Comparison of ENCODE assay signal across 21 cellular contexts in genomic region chr18:6793986-6794385, GRCh38.
"Had no signal": no experiment of that assay in that cellular context is flagged by ENCODE, and none has a peak within 500 bp of the region (broad histone marks: within the 10 kb centered on the region; RNA-seq: fewer than 3 reads in every experiment).

No MANE protein-coding gene starts in this region.

- H3K9me3 ChIP-seq: Peyer's patch, SJSA1 had no signal

- DNase-seq: KBM-7; MV-4-11; NCI-H1048; NCI-H1105; NCI-H1417; NCI-H1436 treated with DMSO at 0.1 percent for 48 hours; NCI-H1694; NCI-H187 treated with DMSO at 0.1 percent for 48 hours; NCI-H2029 treated with DMSO at 0.1 percent for 48 hours; NCI-H2171 treated with DMSO at 0.1 percent for 48 hours; NCI-H345; NCI-H524; NCI-H526 treated with DMSO at 0.1 percent for 48 hours; NCI-H748 treated with DMSO at 0.1 percent for 48 hours; NK-92 treated with Interleukin-12 subunit alpha and Interleukin-12 subunit beta, amount 100 ng/mL, for 24 hours; PC-3; Peyer's patch; SHP77 treated with DMSO at 0.1 percent for 48 hours had no signal

- H3K4me3 ChIP-seq: Peyer's patch, SJSA1, SK-N-MC had no signal

- ATAC-seq: PC-3, Right ventricle myocardium inferior had no signal

- H3K27me3 ChIP-seq: Peyer's patch, SJSA1 had no signal

- H3K36me3 ChIP-seq: Peyer's patch, SJSA1 had no signal

- H3K4me1 ChIP-seq: Peyer's patch, SJSA1 had no signal

- H3K27ac ChIP-seq: Peyer's patch, SJSA1, SK-N-MC had no signal
